In genomic region chr7:106054971-106055370, GRCh38 we compare ENCODE assay signal across 20 cellular contexts.
"Had no signal": no experiment of that assay in that cellular context is flagged by ENCODE, and none has a peak within 500 bp of the region (broad histone marks: within the 10 kb centered on the region; RNA-seq: fewer than 3 reads in every experiment).

No MANE protein-coding gene starts in this region.

- ATAC-seq: activated naive CD8-positive, alpha-beta T cell treated with anti-CD3 and anti-CD28 coated beads, Interleukin-2, amount 50 U/mL, for 24 hours; activated T-cell treated with anti-CD3 and anti-CD28 coated beads, Interleukin-2, amount 50 U/mL, for 72 hours; lower lobe of right lung; naive thymus-derived CD4-positive, alpha-beta T cell; sciatic nerve; stimulated activated effector memory CD8-positive, alpha-beta T cell treated with anti-CD3 and anti-CD28 coated beads, Interleukin-12 subunit alpha, Interleukin-12 subunit beta, amount 100 ng/mL, for 72 hours; stimulated activated naive CD8-positive, alpha-beta T cell treated with anti-CD3 and anti-CD28 coated beads, Interleukin-15, amount 100 ng/mL, for 72 hours had no signal

- H3K4me3 ChIP-seq: cardiac muscle cell, lower lobe of right lung, tibial nerve had no signal

- H3K27ac Mint-ChIP-seq: activated CD4-positive, alpha-beta memory T cell treated with anti-CD3 and anti-CD28 coated beads for 36 hours; activated naive CD8-positive, alpha-beta T cell treated with anti-CD3 and anti-CD28 coated beads, Interleukin-2, amount 50 U/mL, for 24 hours; activated T-cell treated with anti-CD3 and anti-CD28 coated beads, Interleukin-2, amount 50 U/mL, for 72 hours; dendritic cell treated with granulocyte-macrophage colony-stimulating factor and Interleukin-4, amounts not matched to agents 40 ng/mL and 50 ng/mL, for 4 days; naive thymus-derived CD4-positive, alpha-beta T cell; stimulated activated effector memory CD8-positive, alpha-beta T cell treated with anti-CD3 and anti-CD28 coated beads, Interleukin-12 subunit alpha, Interleukin-12 subunit beta, amount 100 ng/mL, for 72 hours; stimulated activated naive CD8-positive, alpha-beta T cell treated with anti-CD3 and anti-CD28 coated beads, Interleukin-15, amount 100 ng/mL, for 72 hours had no signal

- H3K36me3 ChIP-seq: cardiac muscle cell, lower lobe of right lung, tibial nerve had no signal

- H3K9me3 Mint-ChIP-seq: activated CD4-positive, alpha-beta memory T cell treated with anti-CD3 and anti-CD28 coated beads for 36 hours; activated naive CD8-positive, alpha-beta T cell treated with anti-CD3 and anti-CD28 coated beads, Interleukin-2, amount 50 U/mL, for 24 hours; activated T-cell treated with anti-CD3 and anti-CD28 coated beads, Interleukin-2, amount 50 U/mL, for 72 hours; dendritic cell treated with granulocyte-macrophage colony-stimulating factor and Interleukin-4, amounts not matched to agents 40 ng/mL and 50 ng/mL, for 4 days; naive thymus-derived CD4-positive, alpha-beta T cell; neural crest cell; stimulated activated effector memory CD8-positive, alpha-beta T cell treated with anti-CD3 and anti-CD28 coated beads, Interleukin-12 subunit alpha, Interleukin-12 subunit beta, amount 100 ng/mL, for 72 hours; stimulated activated naive CD8-positive, alpha-beta T cell treated with anti-CD3 and anti-CD28 coated beads, Interleukin-15, amount 100 ng/mL, for 72 hours had no signal

- H3K27me3 Mint-ChIP-seq: activated CD4-positive, alpha-beta memory T cell treated with anti-CD3 and anti-CD28 coated beads for 36 hours; activated naive CD8-positive, alpha-beta T cell treated with anti-CD3 and anti-CD28 coated beads, Interleukin-2, amount 50 U/mL, for 24 hours; stimulated activated naive CD8-positive, alpha-beta T cell treated with anti-CD3 and anti-CD28 coated beads, Interleukin-15, amount 100 ng/mL, for 72 hours had no signal

- DNase-seq: activated CD4-positive, alpha-beta memory T cell treated with anti-CD3 and anti-CD28 coated beads for 36 hours; activated CD4-positive, alpha-beta T cell treated with anti-CD3 and anti-CD28 coated beads for 48 hours; activated CD4-positive, CD25-positive, alpha-beta regulatory T cell; activated effector memory CD4-positive, alpha-beta T cell treated with Interleukin-2 at 50 U/mL for 16 hours; activated naive CD4-positive, alpha-beta T cell treated with anti-CD3 and anti-CD28 coated beads, Interleukin-2, amount 50 U/mL, for 16 hours; activated naive CD8-positive, alpha-beta T cell treated with anti-CD3 and anti-CD28 coated beads, Interleukin-2, amount 50 U/mL, for 24 hours; activated T-cell treated with anti-CD3 and anti-CD28 coated beads, Interleukin-2, amount 50 U/mL, for 72 hours; effector CD4-positive, alpha-beta T cell; lower lobe of right lung; naive thymus-derived CD4-positive, alpha-beta T cell; posterior cingulate gyrus; small intestine; stimulated activated CD4-positive, alpha-beta T cell treated with anti-CD3 and anti-CD28 coated beads, Interleukin-2, amount 100 ng/mL, for 24 hours; stimulated activated naive CD8-positive, alpha-beta T cell treated with anti-CD3 and anti-CD28 coated beads, Interleukin-15, amount 100 ng/mL, for 72 hours had no signal

- H3K36me3 Mint-ChIP-seq: activated CD4-positive, alpha-beta memory T cell treated with anti-CD3 and anti-CD28 coated beads for 36 hours; naive thymus-derived CD4-positive, alpha-beta T cell; stimulated activated effector memory CD8-positive, alpha-beta T cell treated with anti-CD3 and anti-CD28 coated beads, Interleukin-12 subunit alpha, Interleukin-12 subunit beta, amount 100 ng/mL, for 72 hours had no signal

- H3K4me3 Mint-ChIP-seq: activated CD4-positive, alpha-beta memory T cell treated with anti-CD3 and anti-CD28 coated beads for 36 hours; activated naive CD8-positive, alpha-beta T cell treated with anti-CD3 and anti-CD28 coated beads, Interleukin-2, amount 50 U/mL, for 24 hours; activated T-cell treated with anti-CD3 and anti-CD28 coated beads, Interleukin-2, amount 50 U/mL, for 72 hours; dendritic cell treated with granulocyte-macrophage colony-stimulating factor and Interleukin-4, amounts not matched to agents 40 ng/mL and 50 ng/mL, for 4 days; naive thymus-derived CD4-positive, alpha-beta T cell; neural crest cell; stimulated activated effector memory CD8-positive, alpha-beta T cell treated with anti-CD3 and anti-CD28 coated beads, Interleukin-12 subunit alpha, Interleukin-12 subunit beta, amount 100 ng/mL, for 72 hours; stimulated activated naive CD8-positive, alpha-beta T cell treated with anti-CD3 and anti-CD28 coated beads, Interleukin-15, amount 100 ng/mL, for 72 hours had no signal

- H3K27me3 ChIP-seq: cardiac muscle cell, tibial nerve had no signal
